In the genomic region with DNA sequence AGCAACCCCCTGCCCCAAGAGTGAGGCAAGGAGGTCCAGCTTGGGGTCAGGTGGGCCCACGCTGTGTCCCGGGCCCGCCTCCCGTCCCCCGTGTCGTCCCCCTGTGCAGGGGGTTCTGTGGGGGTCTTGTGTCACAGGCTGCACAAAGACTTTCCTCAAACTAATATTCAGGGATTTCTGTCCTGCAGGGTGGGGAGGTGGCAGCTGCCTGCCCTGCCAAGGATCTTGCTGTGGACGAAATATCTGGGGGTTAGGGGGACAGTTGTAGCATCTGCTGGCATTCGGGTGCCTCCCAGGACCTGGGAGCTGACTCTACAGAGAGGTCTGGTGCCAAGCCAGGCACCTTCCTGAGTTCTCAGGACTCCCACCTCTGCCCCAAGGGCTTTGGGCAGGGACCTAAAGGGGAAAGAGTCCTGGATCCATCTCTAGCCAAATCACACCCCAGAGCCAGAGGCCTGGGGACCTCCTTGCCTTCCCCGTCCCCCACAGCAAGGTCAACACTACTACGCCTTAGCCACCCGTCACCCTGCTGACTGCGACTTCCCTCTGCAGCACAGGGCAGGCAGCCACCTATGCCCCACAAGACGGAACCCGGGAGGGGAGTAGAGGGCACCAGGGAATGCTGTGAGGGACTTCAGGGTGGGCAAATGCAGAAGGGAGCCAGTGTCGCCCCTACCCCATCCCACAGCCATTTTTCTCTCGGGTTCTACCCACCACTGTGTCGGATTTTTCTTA, we compare ENCODE assay signal across 15 cellular contexts. TPM values are rescaled to one million over a fixed set of nuclear protein-coding genes. Genes with fewer than 3 reads are reported as not detected.
A peak's percentile ranks its signal among the peaks of the same experiment; 100 is the strongest.
DNase-seq lines count a peak whose midpoint lies in the region; ATAC-seq lines count a peak whose summit lies in the region.
"Had no signal": no experiment of that assay in that cellular context is flagged by ENCODE, and none has a peak within 500 bp of the region (broad histone marks: within the 10 kb centered on the region; RNA-seq: fewer than 3 reads in every experiment).

No MANE protein-coding gene starts in this region.

- no peak overlapping the region for H3K9ac ChIP-seq in muscle layer of colon (ENCODE audit: low read length)

- no peak overlapping the region for H3K27ac ChIP-seq in muscle layer of colon (ENCODE audit: low read depth, low read length)
- H3K27ac ChIP-seq: stomach had no signal

- peak overlapping the region; percentile 43 to 52 for H3K4me3 ChIP-seq in muscle layer of colon (ENCODE audit: low read depth in 1 of 2, low read length in 2 of 2)
- H3K4me3 ChIP-seq: GM12878 had no signal

- H3K36me3 ChIP-seq in muscle layer of colon (ENCODE audit: insufficient read depth, low read length) = no peaks in the 10 kb centered on the region
- H3K36me3 ChIP-seq: stomach had no signal

- no peaks in the 10 kb centered on the region for H3K36me3 Mint-ChIP-seq in stimulated activated naive CD8-positive, alpha-beta T cell treated with anti-CD3 and anti-CD28 coated beads, Interleukin-15, Interleukin-2, amounts not matched to agents 100 ng/mL and 50 ng/mL, for 24 hours (ENCODE audit: low read depth)
- H3K36me3 Mint-ChIP-seq in T-helper 17 cell (ENCODE audit: low read depth) = peaks cover 2% of the 10 kb centered on the region

- ATAC-seq in stimulated activated naive CD8-positive, alpha-beta T cell treated with anti-CD3 and anti-CD28 coated beads, Interleukin-15, Interleukin-2, amounts not matched to agents 100 U/mL and 50 U/mL, for 24 hours = no peak
- ATAC-seq in T-helper 17 cell (no peak), HG02642 (IDR thresholded peaks at IDR 0.05; ENCODE audit: poor library complexity, unreplicated experiment) (no peak)

- H3K27ac Mint-ChIP-seq in stimulated activated naive CD8-positive, alpha-beta T cell treated with anti-CD3 and anti-CD28 coated beads, Interleukin-15, Interleukin-2, amounts not matched to agents 100 ng/mL and 50 ng/mL, for 24 hours = no peak overlapping the region
- no peak overlapping the region for H3K27ac Mint-ChIP-seq in T-helper 17 cell
- H3K27ac Mint-ChIP-seq: activated T-helper 2 cell treated with anti-CD3 and anti-CD28 coated beads, Interferon-gamma antibody, Interleukin-2, Interleukin-4, amounts not matched to agents 10 μg/mL and 5 μg/mL and 100 μg/mL, durations not matched to agents 14 hours and 24 hours and 36 hours had no signal

- no peaks in the 10 kb centered on the region for H3K9me3 Mint-ChIP-seq in stimulated activated naive CD8-positive, alpha-beta T cell treated with anti-CD3 and anti-CD28 coated beads, Interleukin-15, Interleukin-2, amounts not matched to agents 100 ng/mL and 50 ng/mL, for 24 hours
- H3K9me3 Mint-ChIP-seq: activated T-helper 2 cell treated with anti-CD3 and anti-CD28 coated beads, Interferon-gamma antibody, Interleukin-2, Interleukin-4, amounts not matched to agents 10 μg/mL and 5 μg/mL and 100 μg/mL, durations not matched to agents 14 hours and 24 hours and 36 hours had no signal

- no peaks in the 10 kb centered on the region for H3K9me3 ChIP-seq in T-helper 17 cell (ENCODE audit: control insufficient read depth, low read length, poor library complexity, severe bottlenecking)
- no peaks in the 10 kb centered on the region for H3K9me3 ChIP-seq in muscle layer of colon (ENCODE audit: low read length)
- H3K9me3 ChIP-seq: stomach had no signal

- H3K27me3 ChIP-seq in muscle layer of colon (ENCODE audit: control insufficient read depth in 1 of 2, insufficient read depth in 2 of 2, low read length in 2 of 2) = peaks cover 0 to 29% of the 10 kb centered on the region in 2 donors

- peak overlapping the region; percentile 67 for H3K4me3 Mint-ChIP-seq in stimulated activated naive CD8-positive, alpha-beta T cell treated with anti-CD3 and anti-CD28 coated beads, Interleukin-15, Interleukin-2, amounts not matched to agents 100 ng/mL and 50 ng/mL, for 24 hours
- peak overlapping the region; percentile 86 for H3K4me3 Mint-ChIP-seq in T-helper 17 cell

- no peak for DNase-seq in stimulated activated naive CD8-positive, alpha-beta T cell treated with anti-CD3 and anti-CD28 coated beads, Interleukin-15, Interleukin-2, amounts not matched to agents 100 U/mL and 50 U/mL, for 24 hours
- DNase-seq in T-helper 17 cell (no peak), DMS53 treated with DMSO at 0.1 percent for 48 hours (lab: John Stamatoyannopoulos, UW; ENCODE audit: unreplicated experiment) (no peak), GM19240 (ENCODE audit: insufficient read length, low spot score) (no peak), AG08395 (ENCODE audit: low spot score) (no peak)
- DNase-seq: NCI-H187 treated with DMSO at 0.1 percent for 48 hours had no signal

- H3K27me3 Mint-ChIP-seq in stimulated activated naive CD8-positive, alpha-beta T cell treated with anti-CD3 and anti-CD28 coated beads, Interleukin-15, Interleukin-2, amounts not matched to agents 100 ng/mL and 50 ng/mL, for 24 hours = no peaks in the 10 kb centered on the region
- H3K27me3 Mint-ChIP-seq in T-helper 17 cell = peaks cover 48% of the 10 kb centered on the region

- no peaks in the 10 kb centered on the region for H3K4me1 ChIP-seq in muscle layer of colon (ENCODE audit: insufficient read depth, low read length)

- peaks cover 3% of the 10 kb centered on the region for H3K4me1 Mint-ChIP-seq in stimulated activated naive CD8-positive, alpha-beta T cell treated with anti-CD3 and anti-CD28 coated beads, Interleukin-15, Interleukin-2, amounts not matched to agents 100 ng/mL and 50 ng/mL, for 24 hours (ENCODE audit: low read depth)
- H3K4me1 Mint-ChIP-seq in T-helper 17 cell = peaks cover 9% of the 10 kb centered on the region

RNA-seq across cellular contexts. Expression of a gene that starts 59.3 kb away (rescaled TPM):
- total RNA-seq in T-helper 17 cell = not detected
- total RNA-seq: activated T-helper 2 cell treated with anti-CD3 and anti-CD28 coated beads, Interferon-gamma antibody, Interleukin-2, Interleukin-4, amounts not matched to agents 10 μg/mL and 5 μg/mL and 100 μg/mL, durations not matched to agents 14 hours and 24 hours and 36 hours; dermis microvascular lymphatic vessel endothelial cell; GM12878; left ventricle myocardium superior; LHCN-M2 had no signal
